In the genomic region with DNA sequence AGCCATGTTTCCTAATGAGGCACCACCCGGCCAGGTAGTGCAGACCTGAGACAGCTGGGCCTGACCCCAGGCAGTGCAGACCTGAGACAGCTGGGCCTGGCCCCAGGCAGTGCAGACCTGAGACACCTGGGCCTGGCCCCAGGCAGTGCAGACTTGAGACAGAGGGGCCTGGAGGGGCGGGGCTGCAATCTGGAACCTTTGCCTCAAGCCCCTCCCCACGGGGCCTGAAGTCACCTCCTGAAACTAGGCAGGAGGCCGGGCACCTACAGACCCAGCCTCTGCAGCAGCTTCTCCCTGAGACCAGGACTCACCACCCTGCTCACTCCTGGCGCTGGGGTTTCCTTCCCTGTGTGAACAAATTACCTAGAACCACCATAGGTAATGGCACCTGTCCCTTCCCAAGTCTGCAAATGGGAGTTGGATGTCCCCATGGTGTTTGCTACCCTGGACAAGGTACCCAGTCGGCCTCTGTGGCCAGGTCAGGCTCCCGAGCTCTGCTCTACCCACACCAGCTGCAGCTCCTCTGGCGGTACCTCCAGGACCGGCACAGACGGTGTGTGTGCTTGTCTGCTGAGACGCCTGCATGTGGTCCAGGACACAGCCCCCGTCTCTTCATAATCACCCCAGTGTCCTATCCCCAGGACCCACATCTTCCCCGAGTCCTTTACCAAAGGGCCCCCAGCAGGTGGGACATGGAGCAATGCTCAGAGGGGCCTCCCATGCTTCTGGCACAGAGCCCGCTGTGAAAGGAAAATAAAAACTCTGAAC, we compare ENCODE assay signal across 1 cellular context.
TF ChIP-seq lines count a peak whose summit lies in the region.

No MANE protein-coding gene starts in this region.

TF ChIP-seq in GM23338, 12 proteins besides CTCF, POLR2A, EP300 and RAD21 (continued from another document):
- TF ChIP-seq, protein P1, sequence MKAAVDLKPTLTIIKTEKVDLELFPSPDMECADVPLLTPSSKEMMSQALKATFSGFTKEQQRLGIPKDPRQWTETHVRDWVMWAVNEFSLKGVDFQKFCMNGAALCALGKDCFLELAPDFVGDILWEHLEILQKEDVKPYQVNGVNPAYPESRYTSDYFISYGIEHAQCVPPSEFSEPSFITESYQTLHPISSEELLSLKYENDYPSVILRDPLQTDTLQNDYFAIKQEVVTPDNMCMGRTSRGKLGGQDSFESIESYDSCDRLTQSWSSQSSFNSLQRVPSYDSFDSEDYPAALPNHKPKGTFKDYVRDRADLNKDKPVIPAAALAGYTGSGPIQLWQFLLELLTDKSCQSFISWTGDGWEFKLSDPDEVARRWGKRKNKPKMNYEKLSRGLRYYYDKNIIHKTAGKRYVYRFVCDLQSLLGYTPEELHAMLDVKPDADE (IDR thresholded peaks at IDR 0.05), result no peak
- TF ChIP-seq, protein P2, sequence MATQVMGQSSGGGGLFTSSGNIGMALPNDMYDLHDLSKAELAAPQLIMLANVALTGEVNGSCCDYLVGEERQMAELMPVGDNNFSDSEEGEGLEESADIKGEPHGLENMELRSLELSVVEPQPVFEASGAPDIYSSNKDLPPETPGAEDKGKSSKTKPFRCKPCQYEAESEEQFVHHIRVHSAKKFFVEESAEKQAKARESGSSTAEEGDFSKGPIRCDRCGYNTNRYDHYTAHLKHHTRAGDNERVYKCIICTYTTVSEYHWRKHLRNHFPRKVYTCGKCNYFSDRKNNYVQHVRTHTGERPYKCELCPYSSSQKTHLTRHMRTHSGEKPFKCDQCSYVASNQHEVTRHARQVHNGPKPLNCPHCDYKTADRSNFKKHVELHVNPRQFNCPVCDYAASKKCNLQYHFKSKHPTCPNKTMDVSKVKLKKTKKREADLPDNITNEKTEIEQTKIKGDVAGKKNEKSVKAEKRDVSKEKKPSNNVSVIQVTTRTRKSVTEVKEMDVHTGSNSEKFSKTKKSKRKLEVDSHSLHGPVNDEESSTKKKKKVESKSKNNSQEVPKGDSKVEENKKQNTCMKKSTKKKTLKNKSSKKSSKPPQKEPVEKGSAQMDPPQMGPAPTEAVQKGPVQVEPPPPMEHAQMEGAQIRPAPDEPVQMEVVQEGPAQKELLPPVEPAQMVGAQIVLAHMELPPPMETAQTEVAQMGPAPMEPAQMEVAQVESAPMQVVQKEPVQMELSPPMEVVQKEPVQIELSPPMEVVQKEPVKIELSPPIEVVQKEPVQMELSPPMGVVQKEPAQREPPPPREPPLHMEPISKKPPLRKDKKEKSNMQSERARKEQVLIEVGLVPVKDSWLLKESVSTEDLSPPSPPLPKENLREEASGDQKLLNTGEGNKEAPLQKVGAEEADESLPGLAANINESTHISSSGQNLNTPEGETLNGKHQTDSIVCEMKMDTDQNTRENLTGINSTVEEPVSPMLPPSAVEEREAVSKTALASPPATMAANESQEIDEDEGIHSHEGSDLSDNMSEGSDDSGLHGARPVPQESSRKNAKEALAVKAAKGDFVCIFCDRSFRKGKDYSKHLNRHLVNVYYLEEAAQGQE (IDR thresholded peaks at IDR 0.05; ENCODE audit: unreplicated experiment), result no peak
- no peak for TF ChIP-seq POLR2AphosphoS5 (IDR thresholded peaks at IDR 0.05; ENCODE audit: low read depth)
- TF ChIP-seq ZNF462 (CRISPR knock-in tag; IDR thresholded peaks at IDR 0.05), result no peak
- no peak for TF ChIP-seq EZH2phosphoT487 (IDR thresholded peaks at IDR 0.05; ENCODE audit: unreplicated experiment)
- TF ChIP-seq ZNF331 (CRISPR knock-in tag; IDR thresholded peaks at IDR 0.05; ENCODE audit: low read depth), result no peak
- TF ChIP-seq CREB1 (CRISPR knock-in tag; IDR thresholded peaks at IDR 0.05; ENCODE audit: low read depth), result no peak
- TF ChIP-seq STAT1 (IDR thresholded peaks at IDR 0.05; ENCODE audit: unreplicated experiment), result no peak
- TF ChIP-seq NANOG (IDR thresholded peaks at IDR 0.05; ENCODE audit: borderline replicate concordance), result no peak
